ENCODE assay signal across 10 cellular contexts in genomic region chr6:136788069-136788902, GRCh38. TPM values are rescaled to one million over a fixed set of nuclear protein-coding genes. Genes with fewer than 3 reads are reported as not detected.
A peak's percentile ranks its signal among the peaks of the same experiment; 100 is the strongest.
DNase-seq lines count a peak whose midpoint lies in the region; ATAC-seq and TF ChIP-seq lines count a peak whose summit lies in the region.
"Had no signal": no experiment of that assay in that cellular context is flagged by ENCODE, and none has a peak within 500 bp of the region (broad histone marks: within the 10 kb centered on the region; RNA-seq: fewer than 3 reads in every experiment).

No MANE protein-coding gene starts in this region.

- peak in 1 of 4 donors; percentile 28 for TF ChIP-seq POLR2A in esophagus squamous epithelium (IDR thresholded peaks at IDR 0.05)

- H3K4me1 ChIP-seq in esophagus squamous epithelium (peaks cover 30 to 83% (median 53%) of the 10 kb centered on the region in 3 donors), tibial artery (peaks cover 0 to 71% (median 40%) of the 10 kb centered on the region in 4 donors), BE2C (no peaks in the 10 kb centered on the region; the same call in 1 of the 2 replicates)

- 59 to 62% methylated on average over 7 of the region's 7 CpGs for WGBS in esophagus squamous epithelium, 2 donors

- H3K9me3 ChIP-seq in esophagus squamous epithelium (no peaks in the 10 kb centered on the region), tibial artery (no peaks in the 10 kb centered on the region), BE2C (no peaks in the 10 kb centered on the region)
- H3K9me3 ChIP-seq: body of pancreas had no signal

- H3K27me3 ChIP-seq in esophagus squamous epithelium (no peaks in the 10 kb centered on the region), tibial artery (no peaks in the 10 kb centered on the region), BE2C (no peaks in the 10 kb centered on the region)
- H3K27me3 ChIP-seq: body of pancreas had no signal

- H3K4me3 Mint-ChIP-seq in activated T-cell treated with anti-CD3 and anti-CD28 coated beads, Interleukin-2, amount 50 U/mL, for 4 hours = peak overlapping the region; percentile 74

- H3K4me3 ChIP-seq in esophagus squamous epithelium (peak overlapping the region in 1 of 4 donors; percentile 96), tibial artery (peak overlapping the region; percentile 81 to 87), BE2C (ENCODE audit: low read depth, low read length) (no peak overlapping the region)
- H3K4me3 ChIP-seq: body of pancreas had no signal

- H3K36me3 Mint-ChIP-seq in activated T-cell treated with anti-CD3 and anti-CD28 coated beads, Interleukin-2, amount 50 U/mL, for 4 hours (ENCODE audit: insufficient read depth) = peaks cover 3% of the 10 kb centered on the region

- no peak for DNase-seq in activated T-cell treated with anti-CD3 and anti-CD28 coated beads, Interleukin-2, amount 50 U/mL, for 4 hours
- DNase-seq in activated T-cell treated with anti-CD3 and anti-CD28 coated beads for 4 hours = no peak
- DNase-seq in SKM-1 treated with dmso at 0.1 percent for 144 hours (lab: John Stamatoyannopoulos, UW; ENCODE audit: unreplicated experiment) = peak; percentile 81
- no peak for DNase-seq in esophagus squamous epithelium (lab: John Stamatoyannopoulos, UW)
- DNase-seq in tibial artery = no peak
- no peak for DNase-seq in BE2C
- DNase-seq in KG1 (lab: John Stamatoyannopoulos, UW) = no peak
- DNase-seq: body of pancreas had no signal

- intact Hi-C loops in esophagus squamous epithelium (cut with DNase I) = no loop called here
- intact Hi-C loops in tibial artery (cut with DNase I; ENCODE audit: low total_unique reads) = no loop called here

- H3K27ac ChIP-seq in esophagus squamous epithelium (peak overlapping the region; percentile 35 to 76 (median 62)), tibial artery (peak overlapping the region; percentile 96 to 98)
- H3K27ac ChIP-seq: C4-2B had no signal

- H3K27me3 Mint-ChIP-seq in activated T-cell treated with anti-CD3 and anti-CD28 coated beads, Interleukin-2, amount 50 U/mL, for 4 hours (ENCODE audit: low read depth) = no peaks in the 10 kb centered on the region

- TF ChIP-seq CTCF in esophagus squamous epithelium (IDR thresholded peaks at IDR 0.05) (no peak), tibial artery (IDR thresholded peaks at IDR 0.05) (no peak), BE2C (IDR thresholded peaks at IDR 0.05; ENCODE audit: low read depth, low read length) (no peak)

- no peaks in the 10 kb centered on the region for H3K9me3 Mint-ChIP-seq in activated T-cell treated with anti-CD3 and anti-CD28 coated beads, Interleukin-2, amount 50 U/mL, for 4 hours

- H3K36me3 ChIP-seq in esophagus squamous epithelium = no peaks in the 10 kb centered on the region
- H3K36me3 ChIP-seq in tibial artery = peaks cover 0 to 5% (median 0%) of the 10 kb centered on the region in 3 donors
- no peaks in the 10 kb centered on the region; the same call in 1 of the 2 replicates for H3K36me3 ChIP-seq in BE2C

- peaks cover 78% of the 10 kb centered on the region for H3K4me1 Mint-ChIP-seq in activated T-cell treated with anti-CD3 and anti-CD28 coated beads, Interleukin-2, amount 50 U/mL, for 4 hours (ENCODE audit: low read depth)

- peak in 1 of 2 donors; percentile 2 for ATAC-seq in activated T-cell treated with anti-CD3 and anti-CD28 coated beads, Interleukin-2, amount 50 U/mL, for 4 hours
- ATAC-seq in GM18873 (IDR thresholded peaks at IDR 0.05; ENCODE audit: low FRiP score, unreplicated experiment) = no peak
- ATAC-seq: body of pancreas had no signal

RNA-seq across cellular contexts. Expression of gene MAP3K5, which starts 4.0 kb away (rescaled TPM):
- 10 to 100 TPM in 1 of 3 donors, 1 to 10 TPM in 2; 5.7 to 10.5 (median 7.9) TPM for total RNA-seq in activated T-cell treated with anti-CD3 and anti-CD28 coated beads, Interleukin-2, amount 50 U/mL, for 4 hours
- total RNA-seq in esophagus squamous epithelium = 10 to 100 TPM in 3 of 4 donors, 1 to 10 TPM in 1; 9.2 to 22.9 (median 20.9) TPM
- 2.3 TPM for polyA plus RNA-seq in BE2C (2012; ENCODE audit: insufficient read depth, insufficient read length, low read depth)

RNA-seq across cellular contexts. Expression of gene PEX7, which starts 34.1 kb away (rescaled TPM):
- 1 to 10 TPM; 4.0 to 5.1 (median 4.5) TPM for total RNA-seq in activated T-cell treated with anti-CD3 and anti-CD28 coated beads, Interleukin-2, amount 50 U/mL, for 4 hours
- total RNA-seq in esophagus squamous epithelium = 10 to 100 TPM in 3 of 4 donors, 1 to 10 TPM in 1; 5.4 to 14.2 (median 11.8) TPM
- polyA plus RNA-seq in BE2C (2012; ENCODE audit: insufficient read depth, insufficient read length, low read depth) = 16.8 TPM
